ENCODE assay signal across 10 cellular contexts in the genomic region with DNA sequence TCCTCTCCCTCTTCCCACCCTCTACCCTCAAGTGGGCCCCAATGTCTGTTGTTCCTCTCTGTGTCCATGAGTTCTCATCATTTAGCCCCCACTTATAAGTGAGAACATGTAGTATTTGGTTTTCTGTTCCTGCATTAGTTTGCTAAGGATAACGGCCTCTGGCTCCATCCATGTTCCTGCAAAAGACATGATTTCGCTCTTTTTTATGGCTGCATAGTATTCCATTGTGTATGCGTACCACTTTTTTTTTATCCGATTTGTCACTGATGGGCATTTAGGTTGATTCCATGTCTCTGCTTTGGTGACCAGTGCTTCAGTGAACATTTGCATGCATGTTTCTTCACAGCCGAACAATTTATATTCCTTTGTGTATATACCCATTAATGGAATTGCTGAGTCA. TPM values are rescaled to one million over a fixed set of nuclear protein-coding genes. Genes with fewer than 3 reads are reported as not detected.
"Had no signal": no experiment of that assay in that cellular context is flagged by ENCODE, and none has a peak within 500 bp of the region (broad histone marks: within the 10 kb centered on the region; RNA-seq: fewer than 3 reads in every experiment).

No MANE protein-coding gene starts in this region.

- H3K4me3 ChIP-seq: GM23338, HAP-1 had no signal

- H3K27ac ChIP-seq: HL-60 had no signal

- ATAC-seq: GM23338, HCT116, HepG2 had no signal

- DNase-seq: H7, KG1 had no signal

- H3K4me2 ChIP-seq: GM23338 had no signal

- H2AFZ ChIP-seq: GM23338 had no signal

- H3K4me3 Mint-ChIP-seq: GM23338, IgD-negative memory B cell had no signal

- FAIRE-seq: HepG2 had no signal

- H3K9me3 ChIP-seq: HAP-1 had no signal

- H3K4me1 Mint-ChIP-seq: IgD-negative memory B cell had no signal

- H3K27me3 Mint-ChIP-seq: IgD-negative memory B cell had no signal

- H3K36me3 Mint-ChIP-seq: IgD-negative memory B cell had no signal

- H3K27ac Mint-ChIP-seq: GM23338, IgD-negative memory B cell had no signal

RNA-seq across cellular contexts. Expression of a gene that starts 51.7 kb away (rescaled TPM):
- polyA plus RNA-seq: IgD-negative memory B cell had no signal

RNA-seq across cellular contexts. Expression of a gene that starts 51.9 kb away (rescaled TPM):
- total RNA-seq: GM23338, H4, H7, HepG2, HT1080 had no signal
- polyA plus RNA-seq: HepG2, IgD-negative memory B cell had no signal
